Comparison of ENCODE assay signal across 11 cellular contexts in genomic region chr14:55699131-55700057, GRCh38.
DNase-seq lines count a peak whose midpoint lies in the region; ATAC-seq, FAIRE-seq and TF ChIP-seq lines count a peak whose summit lies in the region.
"Had no signal": no experiment of that assay in that cellular context is flagged by ENCODE, and none has a peak within 500 bp of the region (broad histone marks: within the 10 kb centered on the region; RNA-seq: fewer than 3 reads in every experiment).

No MANE protein-coding gene starts in this region.

- H3K14ac ChIP-seq in IMR-90 (replicated peaks; ENCODE audit: low read depth, low read length) = no peak overlapping the region

- no peaks in the 10 kb centered on the region for H3K79me1 ChIP-seq in IMR-90 (ENCODE audit: low read depth in 1 of 2, low read length in 2 of 2)

- no peak overlapping the region for H4K5ac ChIP-seq in IMR-90 (ENCODE audit: low read depth, low read length)

- FAIRE-seq in keratinocyte (lab: Jason Lieb, UNC) = peak; percentile 70
- FAIRE-seq: GM19239 had no signal

- peak; percentile 62 for DNase-seq in DMS53 (lab: John Stamatoyannopoulos, UW)
- DNase-seq in IMR-90 = peak; percentile 50
- peak; percentile 89 for DNase-seq in astrocyte of the hippocampus (ENCODE audit: low read depth, low spot score)
- DNase-seq in keratinocyte (ENCODE audit: low read depth, low spot score) = no peak
- DNase-seq in Kasumi-1 (lab: John Stamatoyannopoulos, UW) = no peak
- DNase-seq in iPS-NIHi7 (ENCODE audit: extremely low spot score) = no peak
- DNase-seq in CD1c-positive myeloid dendritic cell (ENCODE audit: extremely low spot score) = no peak
- DNase-seq: stimulated activated naive CD4-positive, alpha-beta T cell had no signal

- H3K36me3 ChIP-seq in IMR-90 (ENCODE audit: control insufficient read depth, insufficient read depth, low read length) = no peaks in the 10 kb centered on the region
- H3K36me3 ChIP-seq in keratinocyte (ENCODE audit: control insufficient read depth in 2 of 2, extremely low read depth in 1 of 2, insufficient read depth in 2 of 2, low read length in 2 of 2) = no peaks in the 10 kb centered on the region

- ATAC-seq in IMR-90 (ENCODE audit: low read depth) (no peak), GM18870 (IDR thresholded peaks at IDR 0.05; ENCODE audit: unreplicated experiment) (no peak)
- ATAC-seq: Right ventricle myocardium inferior had no signal

- no peak overlapping the region for H4K91ac ChIP-seq in IMR-90 (ENCODE audit: insufficient read depth, low read depth, low read length)

- no peak overlapping the region for H2AK9ac ChIP-seq in IMR-90 (replicated peaks; ENCODE audit: low read depth, low read length, poor library complexity)

- POLR2A ChIA-PET in IMR-90 (lab: Charles Lee; ENCODE audit: unreplicated experiment) = no interaction called here

- H3K9ac ChIP-seq in IMR-90 (ENCODE audit: low read depth, low read length) = no peak overlapping the region
- no peak overlapping the region for H3K9ac ChIP-seq in keratinocyte (ENCODE audit: control insufficient read depth, extremely low read depth, insufficient read depth, low read length)

- no peak overlapping the region for H3K23ac ChIP-seq in IMR-90 (ENCODE audit: low read depth, low read length)

- H3K4me3 ChIP-seq in IMR-90 (ENCODE audit: insufficient read depth, low read depth, low read length) (no peak overlapping the region), keratinocyte (ENCODE audit: control insufficient read depth in 2 of 3, extremely low read depth in 1 of 3, insufficient read depth in 2 of 3, low read depth in 1 of 3, low read length in 3 of 3) (no peak overlapping the region)

- H3K9me1 ChIP-seq in IMR-90 (ENCODE audit: insufficient read depth, low read length) (no peaks in the 10 kb centered on the region), keratinocyte (ENCODE audit: control insufficient read depth, extremely low read depth, insufficient read depth, low read length) (no peaks in the 10 kb centered on the region)

- H3K18ac ChIP-seq in IMR-90 (ENCODE audit: low read depth, low read length) = no peak overlapping the region

- no peak overlapping the region for H2AFZ ChIP-seq in IMR-90 (replicated peaks; ENCODE audit: low read length, poor library complexity)
- H2AFZ ChIP-seq in keratinocyte (ENCODE audit: control insufficient read depth, low read length) = no peak overlapping the region

- no peak overlapping the region for H2BK15ac ChIP-seq in IMR-90 (ENCODE audit: low read depth, low read length)

- in situ Hi-C loops in IMR-90 (cut with MboI; ENCODE audit: low sequenced_read_pairs) = loop anchor here (25.0 kb wide), 1 partner anchor 413 kb away; the partner anchor contains the start of gene PELI2

- H3K27ac ChIP-seq in IMR-90 (ENCODE audit: insufficient read depth, low read length) (no peak overlapping the region), keratinocyte (ENCODE audit: control insufficient read depth, insufficient read depth, low read length) (no peak overlapping the region)

- no peak for TF ChIP-seq CTCF in IMR-90 (conservative IDR thresholded peaks at IDR 0.05; ENCODE audit: low read depth, low read length)
- TF ChIP-seq CTCF in keratinocyte (optimal IDR thresholded peaks at IDR 0.05 in 1 of 3, IDR thresholded peaks at IDR 0.05 in 1 of 3, conservative IDR thresholded peaks at IDR 0.05 in 1 of 3; ENCODE audit: extremely low read depth in 1 of 3, insufficient read depth in 2 of 3, low read length in 3 of 3) = no peak

- H3K4me2 ChIP-seq in IMR-90 (ENCODE audit: low read depth, low read length) (no peak overlapping the region), keratinocyte (ENCODE audit: control insufficient read depth, extremely low read depth, insufficient read depth, low read depth, low read length) (no peak overlapping the region)

- no TSS peak for BruUV-seq in IMR-90 (replicated peaks; lab: Mats Ljungman, UMichigan)

- dilution Hi-C loops in IMR-90 (cut with HindIII; ENCODE audit: low sequenced_read_pairs, unreplicated experiment) = no loop called here
- dilution Hi-C loops in keratinocyte (cut with MboI; ENCODE audit: extremely low pct_ligation_motif_present, low sequenced_read_pairs) = loop anchor here (25.0 kb wide), 1 partner anchor 763 kb away; no protein-coding TSS in a partner anchor

- H2BK120ac ChIP-seq in IMR-90 (ENCODE audit: low read depth, low read length) = no peak overlapping the region

- no peak for TF ChIP-seq POLR2A in IMR-90 (IDR thresholded peaks at IDR 0.05; ENCODE audit: low read depth, low read length)

- no peak overlapping the region for H3K56ac ChIP-seq in IMR-90 (ENCODE audit: extremely low read depth, insufficient read depth, low read length)

- H3K4ac ChIP-seq in IMR-90 (ENCODE audit: low read depth, low read length) = no peak overlapping the region

- H3K9me3 ChIP-seq in IMR-90 (ENCODE audit: control insufficient read depth, insufficient read depth, low read length) = no peaks in the 10 kb centered on the region
- H3K9me3 ChIP-seq in keratinocyte (ENCODE audit: control insufficient read depth, low read depth, low read length) = no peaks in the 10 kb centered on the region

- H4K8ac ChIP-seq in IMR-90 (ENCODE audit: low read depth in 2 of 2, low read length in 2 of 2) = no peak overlapping the region

- no peaks in the 10 kb centered on the region for H3K79me2 ChIP-seq in keratinocyte (ENCODE audit: control insufficient read depth, insufficient read depth, low read length)

- H4K20me1 ChIP-seq in IMR-90 (ENCODE audit: insufficient read depth, low read length) (no peaks in the 10 kb centered on the region), keratinocyte (ENCODE audit: control insufficient read depth, extremely low read depth, insufficient read depth, low read length) (no peaks in the 10 kb centered on the region)

- no peak for TF ChIP-seq RAD21 in IMR-90 (IDR thresholded peaks at IDR 0.05; ENCODE audit: low read length)

- H3K27me3 ChIP-seq in IMR-90 (ENCODE audit: control insufficient read depth, insufficient read depth, low read length) (no peaks in the 10 kb centered on the region), keratinocyte (ENCODE audit: control insufficient read depth, extremely low read depth, insufficient read depth, low read length) (no peaks in the 10 kb centered on the region)

- WGBS in IMR-90 (ENCODE audit: extremely low coverage in 2 of 2, insufficient read length in 1 of 2), 2 experiments = 83% methylated on average over 2 of the region's 7 CpGs; no CpG with 5 or more reads in 1 of the 2 experiments

- H2BK20ac ChIP-seq in IMR-90 (ENCODE audit: low read depth, low read length) = no peak overlapping the region

- H2BK5ac ChIP-seq in IMR-90 (ENCODE audit: low read depth, low read length, poor library complexity, severe bottlenecking) = no peak overlapping the region

- H3K4me1 ChIP-seq in IMR-90 (ENCODE audit: control insufficient read depth, insufficient read depth, low read length) = peaks cover 2% of the 10 kb centered on the region; the same call in 1 of the 2 replicates
- peaks cover 8% of the 10 kb centered on the region for H3K4me1 ChIP-seq in keratinocyte (ENCODE audit: control insufficient read depth, extremely low read depth, insufficient read depth, low read length)

- intact Hi-C loops in IMR-90 (cut with micrococcal nuclease) = loop anchor here (10.0 kb wide), 1 partner anchor 575 kb away; no protein-coding TSS in a partner anchor

- CTCF ChIA-PET in IMR-90 (lab: Yijun Ruan, JAX) = no interaction called here

- no peak overlapping the region for H2AK5ac ChIP-seq in IMR-90 (ENCODE audit: low read depth, low read length)

TF ChIP-seq in IMR-90, 13 proteins besides CTCF, POLR2A, EP300 and RAD21:
- TF ChIP-seq CEBPB (IDR thresholded peaks at IDR 0.05; ENCODE audit: low read depth, low read length) (no peak), MXI1 (IDR thresholded peaks at IDR 0.05; ENCODE audit: borderline replicate concordance, low read depth, low read length) (no peak), FOS (IDR thresholded peaks at IDR 0.05; ENCODE audit: low read depth, low read length) (no peak), BHLHE40 (IDR thresholded peaks at IDR 0.05; ENCODE audit: low read depth, low read length) (no peak), NFE2L2 (IDR thresholded peaks at IDR 0.05; ENCODE audit: low read depth, low read length) (no peak), RCOR1 (IDR thresholded peaks at IDR 0.05; ENCODE audit: insufficient replicate concordance, low read length) (no peak), RFX5 (IDR thresholded peaks at IDR 0.05; ENCODE audit: low read depth, low read length) (no peak), ELK1 (IDR thresholded peaks at IDR 0.05; ENCODE audit: borderline replicate concordance, low read depth, low read length) (no peak)

Comparison
In these comparisons a context has a peak if more than half of its experiments do, and no peak if none do; other contexts are left out.
1. DNase-seq: peak in DMS53 (single experiment), IMR-90 (single experiment) and astrocyte of the hippocampus (single experiment); none in keratinocyte (single experiment), Kasumi-1 (0 of 2), iPS-NIHi7 (single experiment) and CD1c-positive myeloid dendritic cell (single experiment).